Comparison of ENCODE assay signal across 1 cellular context in genomic region chr9:70485273-70485858, GRCh38.
TF ChIP-seq lines count a peak whose summit lies in the region.

No MANE protein-coding gene starts in this region.

TF ChIP-seq in K562, 482 proteins besides CTCF, POLR2A, EP300 and RAD21 (continued from another document and continues in another):
- TF ChIP-seq FUS (optimal IDR thresholded peaks at IDR 0.05; ENCODE audit: low read depth, low read length) (no peak), MEIS2 (IDR thresholded peaks at IDR 0.05; ENCODE audit: partially characterized antibody) (peak; percentile 90), CBX3 (IDR thresholded peaks at IDR 0.05; ENCODE audit: borderline replicate concordance in 1 of 2, low read length in 2 of 2) (peak in 1 of 2 experiments; percentile 84; a peak in 2 of 3 replicates), CGGBP1 (CRISPR knock-in tag; IDR thresholded peaks at IDR 0.05) (no peak), ZNF76 (CRISPR knock-in tag; IDR thresholded peaks at IDR 0.05; ENCODE audit: borderline replicate concordance) (no peak), JUND (IDR thresholded peaks at IDR 0.05; ENCODE audit: borderline replicate concordance, low read depth, low read length) (peak; percentile 88), JUND (tag; IDR thresholded peaks at IDR 0.05; ENCODE audit: borderline replicate concordance, low read depth, low read length) (peak; percentile 77; the same call in 1 of the 3 replicates), FOXK2 (conservative IDR thresholded peaks at IDR 0.05 in 1 of 2, IDR thresholded peaks at IDR 0.05 in 1 of 2; ENCODE audit: low read depth in 2 of 2) (0 out of 4 replicates have a peak, but pooled peaks of 1 of the 2 experiments have one; percentile 42), ERF (CRISPR knock-in tag; IDR thresholded peaks at IDR 0.05) (no peak), MGA (IDR thresholded peaks at IDR 0.05) (peak; percentile 43; the same call in 1 of the 2 replicates), HDAC8 (tag; IDR thresholded peaks at IDR 0.05) (no peak), CREB5 (CRISPR knock-in tag; IDR thresholded peaks at IDR 0.05) (no peak), HDGF (IDR thresholded peaks at IDR 0.05) (no peak; the same call in 1 of the 2 replicates), RFX1 (IDR thresholded peaks at IDR 0.05) (no peak), HDAC3 (IDR thresholded peaks at IDR 0.05; ENCODE audit: borderline replicate concordance, partially characterized antibody) (peak; percentile 65), DPF2 (IDR thresholded peaks at IDR 0.05) (peak; percentile 98), ZNF696 (CRISPR knock-in tag; conservative IDR thresholded peaks at IDR 0.05) (no peak), SAP30 (IDR thresholded peaks at IDR 0.05; ENCODE audit: borderline replicate concordance, insufficient read depth, low read depth, low read length, poor library complexity, severe bottlenecking) (no peak), ZNF408 (CRISPR knock-in tag; IDR thresholded peaks at IDR 0.05; ENCODE audit: low read depth) (no peak), CHD1 (IDR thresholded peaks at IDR 0.05; ENCODE audit: low read length) (no peak), SMARCA5 (IDR thresholded peaks at IDR 0.05) (peak; percentile 19), DDX20 (tag; IDR thresholded peaks at IDR 0.05; ENCODE audit: low read depth) (no peak), TRIM25 (IDR thresholded peaks at IDR 0.05; ENCODE audit: borderline replicate concordance) (no peak), VEZF1 (CRISPR knock-in tag; IDR thresholded peaks at IDR 0.05) (peak; percentile 86), TFE3 (CRISPR knock-in tag; IDR thresholded peaks at IDR 0.05) (no peak), TBP (optimal IDR thresholded peaks at IDR 0.05; ENCODE audit: low read depth, low read length) (peak; percentile 30), ZFP36 (IDR thresholded peaks at IDR 0.05; ENCODE audit: low read depth, low read length, partially characterized antibody) (no peak), ZNF347 (CRISPR knock-in tag; IDR thresholded peaks at IDR 0.05; ENCODE audit: low read depth) (no peak), MIER1 (IDR thresholded peaks at IDR 0.05; ENCODE audit: low read depth) (no peak), ZNF77 (CRISPR knock-in tag; IDR thresholded peaks at IDR 0.05) (no peak), ZNF511 (CRISPR knock-in tag; IDR thresholded peaks at IDR 0.05) (no peak), ARID1B (IDR thresholded peaks at IDR 0.05) (peak; percentile 98), ZKSCAN3 (CRISPR knock-in tag; IDR thresholded peaks at IDR 0.05) (no peak), PHF20 (IDR thresholded peaks at IDR 0.05; ENCODE audit: partially characterized antibody) (no peak), TGIF2 (CRISPR knock-in tag; IDR thresholded peaks at IDR 0.05) (no peak), ZNF79 (CRISPR knock-in tag; IDR thresholded peaks at IDR 0.05; ENCODE audit: low read depth) (no peak), MCM7 (IDR thresholded peaks at IDR 0.05) (no peak), MCM3 (IDR thresholded peaks at IDR 0.05) (no peak), ZBTB1 (CRISPR knock-in tag; IDR thresholded peaks at IDR 0.05; ENCODE audit: borderline replicate concordance, low read depth) (no peak), ARID2 (IDR thresholded peaks at IDR 0.05) (no peak), ZFPM2 (CRISPR knock-in tag; IDR thresholded peaks at IDR 0.05) (no peak), KLF10 (CRISPR knock-in tag; IDR thresholded peaks at IDR 0.05) (no peak), ZNF184 (CRISPR knock-in tag; IDR thresholded peaks at IDR 0.05) (no peak), STAT5A (IDR thresholded peaks at IDR 0.05; ENCODE audit: borderline replicate concordance, low read length) (peak; percentile 81), NFXL1 (CRISPR knock-in tag; IDR thresholded peaks at IDR 0.05) (no peak), MCM2 (IDR thresholded peaks at IDR 0.05; ENCODE audit: low read depth) (no peak), CBFA2T2 (conservative IDR thresholded peaks at IDR 0.05) (peak; percentile 93), RBM17 (IDR thresholded peaks at IDR 0.05; ENCODE audit: borderline replicate concordance, low read depth, low read length) (no peak)
